In the genomic region with DNA sequence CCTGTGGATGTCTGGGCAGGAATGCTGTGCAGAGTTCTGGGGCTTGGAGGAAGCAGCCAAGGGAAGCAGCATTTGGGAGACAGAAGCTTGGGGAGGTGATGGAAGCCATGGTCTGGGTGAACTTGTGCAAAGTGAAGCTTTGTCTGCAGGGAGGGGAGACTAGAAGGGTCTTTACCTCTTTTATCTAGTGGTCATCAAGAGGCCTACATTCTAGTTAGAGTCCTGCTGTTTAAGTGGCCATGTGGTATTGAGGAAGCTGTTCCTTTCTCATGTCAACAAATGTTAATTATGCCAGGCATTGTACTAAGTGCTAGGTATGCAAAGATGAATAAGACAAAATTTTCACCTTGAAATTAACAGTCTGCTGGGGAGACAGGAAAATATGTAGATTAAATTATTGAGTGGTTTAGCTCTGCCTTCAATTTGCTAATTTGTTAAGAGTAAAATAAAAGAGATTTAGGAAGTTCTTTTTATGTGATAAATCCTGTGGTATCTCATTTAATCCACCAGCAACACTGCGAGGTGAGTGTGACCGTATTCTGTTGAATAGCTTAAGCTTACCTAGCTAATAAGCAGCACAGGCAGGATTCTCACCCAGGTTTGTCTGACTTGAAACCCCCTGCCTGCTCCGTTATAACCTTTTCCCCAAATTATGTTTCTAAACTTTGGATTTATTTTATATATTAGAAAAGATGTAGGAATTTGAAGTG, we compare ENCODE assay signal across 1 cellular context.
TF ChIP-seq lines count a peak whose summit lies in the region.

No MANE protein-coding gene starts in this region.

TF ChIP-seq in WTC11, 78 proteins besides CTCF, POLR2A, EP300 and RAD21 (continued from another document):
- TF ChIP-seq, protein P1, sequence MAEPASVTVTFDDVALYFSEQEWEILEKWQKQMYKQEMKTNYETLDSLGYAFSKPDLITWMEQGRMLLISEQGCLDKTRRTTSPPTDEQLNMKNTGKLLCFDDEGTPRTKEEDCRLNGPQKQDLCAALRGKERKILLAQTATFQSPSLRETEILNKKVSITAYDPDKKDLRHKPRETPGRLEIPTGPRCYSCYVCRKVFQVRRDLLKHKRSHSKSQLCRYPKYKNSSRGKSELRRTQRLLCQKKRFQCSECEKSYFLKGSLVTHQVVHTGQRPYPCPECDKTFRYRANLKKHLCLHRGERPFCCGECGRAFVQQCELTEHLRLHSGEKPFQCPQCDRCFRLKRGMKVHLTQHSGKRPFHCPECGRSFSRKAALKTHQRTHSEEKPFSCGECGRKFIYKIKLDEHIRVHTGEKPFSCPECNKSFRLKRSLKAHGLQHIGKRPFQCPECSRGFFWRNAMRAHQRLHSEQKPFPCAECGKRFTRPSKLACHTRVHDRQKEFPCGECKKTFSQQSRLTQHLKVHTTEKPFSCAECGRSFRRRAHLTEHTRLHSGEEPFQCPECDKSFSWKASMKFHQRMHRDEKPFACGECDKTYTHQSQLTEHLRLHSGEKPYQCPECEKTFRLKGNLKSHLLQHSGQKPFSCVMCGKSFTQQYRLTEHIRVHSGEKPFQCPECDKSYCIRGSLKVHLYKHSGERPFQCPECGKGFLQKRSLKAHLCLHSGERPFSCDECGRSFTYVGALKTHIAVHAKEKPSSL (CRISPR knock-in tag; conservative IDR thresholded peaks at IDR 0.05): no peak
- TF ChIP-seq NR2C2 (CRISPR knock-in tag; IDR thresholded peaks at IDR 0.05) (no peak), ESRRA (CRISPR knock-in tag; IDR thresholded peaks at IDR 0.05; ENCODE audit: borderline replicate concordance) (no peak)
- TF ChIP-seq, protein P2, sequence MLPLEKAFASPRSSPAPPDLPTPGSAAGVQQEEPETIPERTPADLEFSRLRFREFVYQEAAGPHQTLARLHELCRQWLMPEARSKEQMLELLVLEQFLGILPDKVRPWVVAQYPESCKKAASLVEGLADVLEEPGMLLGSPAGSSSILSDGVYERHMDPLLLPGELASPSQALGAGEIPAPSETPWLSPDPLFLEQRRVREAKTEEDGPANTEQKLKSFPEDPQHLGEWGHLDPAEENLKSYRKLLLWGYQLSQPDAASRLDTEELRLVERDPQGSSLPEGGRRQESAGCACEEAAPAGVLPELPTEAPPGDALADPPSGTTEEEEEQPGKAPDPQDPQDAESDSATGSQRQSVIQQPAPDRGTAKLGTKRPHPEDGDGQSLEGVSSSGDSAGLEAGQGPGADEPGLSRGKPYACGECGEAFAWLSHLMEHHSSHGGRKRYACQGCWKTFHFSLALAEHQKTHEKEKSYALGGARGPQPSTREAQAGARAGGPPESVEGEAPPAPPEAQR (CRISPR knock-in tag; IDR thresholded peaks at IDR 0.05): no peak
- TF ChIP-seq, protein P3, sequence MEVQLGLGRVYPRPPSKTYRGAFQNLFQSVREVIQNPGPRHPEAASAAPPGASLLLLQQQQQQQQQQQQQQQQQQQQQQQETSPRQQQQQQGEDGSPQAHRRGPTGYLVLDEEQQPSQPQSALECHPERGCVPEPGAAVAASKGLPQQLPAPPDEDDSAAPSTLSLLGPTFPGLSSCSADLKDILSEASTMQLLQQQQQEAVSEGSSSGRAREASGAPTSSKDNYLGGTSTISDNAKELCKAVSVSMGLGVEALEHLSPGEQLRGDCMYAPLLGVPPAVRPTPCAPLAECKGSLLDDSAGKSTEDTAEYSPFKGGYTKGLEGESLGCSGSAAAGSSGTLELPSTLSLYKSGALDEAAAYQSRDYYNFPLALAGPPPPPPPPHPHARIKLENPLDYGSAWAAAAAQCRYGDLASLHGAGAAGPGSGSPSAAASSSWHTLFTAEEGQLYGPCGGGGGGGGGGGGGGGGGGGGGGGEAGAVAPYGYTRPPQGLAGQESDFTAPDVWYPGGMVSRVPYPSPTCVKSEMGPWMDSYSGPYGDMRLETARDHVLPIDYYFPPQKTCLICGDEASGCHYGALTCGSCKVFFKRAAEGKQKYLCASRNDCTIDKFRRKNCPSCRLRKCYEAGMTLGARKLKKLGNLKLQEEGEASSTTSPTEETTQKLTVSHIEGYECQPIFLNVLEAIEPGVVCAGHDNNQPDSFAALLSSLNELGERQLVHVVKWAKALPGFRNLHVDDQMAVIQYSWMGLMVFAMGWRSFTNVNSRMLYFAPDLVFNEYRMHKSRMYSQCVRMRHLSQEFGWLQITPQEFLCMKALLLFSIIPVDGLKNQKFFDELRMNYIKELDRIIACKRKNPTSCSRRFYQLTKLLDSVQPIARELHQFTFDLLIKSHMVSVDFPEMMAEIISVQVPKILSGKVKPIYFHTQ (CRISPR knock-in tag; IDR thresholded peaks at IDR 0.05): no peak
- TF ChIP-seq, protein P4, sequence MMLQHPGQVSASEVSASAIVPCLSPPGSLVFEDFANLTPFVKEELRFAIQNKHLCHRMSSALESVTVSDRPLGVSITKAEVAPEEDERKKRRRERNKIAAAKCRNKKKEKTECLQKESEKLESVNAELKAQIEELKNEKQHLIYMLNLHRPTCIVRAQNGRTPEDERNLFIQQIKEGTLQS (CRISPR knock-in tag; conservative IDR thresholded peaks at IDR 0.05): no peak
